Comparison of ENCODE assay signal across 15 cellular contexts in the genomic region with DNA sequence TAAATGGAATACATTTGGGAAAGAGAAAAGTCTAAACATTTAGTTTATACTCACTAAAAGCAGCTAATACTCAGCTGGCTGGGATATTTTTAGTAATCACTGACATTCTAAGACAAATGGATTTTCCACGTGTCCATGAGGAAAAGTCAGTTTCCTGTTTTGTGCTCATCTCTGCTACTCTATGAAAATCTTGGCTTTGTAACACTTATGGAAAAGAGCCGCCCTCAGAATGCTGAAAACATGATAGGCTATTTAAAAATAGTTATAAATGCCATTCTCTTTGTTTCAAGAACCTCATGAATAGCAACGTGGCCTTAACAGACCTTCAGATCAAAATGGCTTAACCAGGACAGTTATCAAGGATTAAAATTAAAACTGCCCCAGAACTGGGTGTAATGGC. TPM values are rescaled to one million over a fixed set of nuclear protein-coding genes. Genes with fewer than 3 reads are reported as not detected.
A peak's percentile ranks its signal among the peaks of the same experiment; 100 is the strongest.
DNase-seq lines count a peak whose midpoint lies in the region; FAIRE-seq and TF ChIP-seq lines count a peak whose summit lies in the region.
"Had no signal": no experiment of that assay in that cellular context is flagged by ENCODE, and none has a peak within 500 bp of the region (broad histone marks: within the 10 kb centered on the region; RNA-seq: fewer than 3 reads in every experiment).

No MANE protein-coding gene starts in this region.

- intact Hi-C loops in kidney (cut with DNase I) = no loop called here

- H3K4me1 ChIP-seq in kidney (ENCODE audit: control insufficient read depth in 1 of 2, insufficient read depth in 1 of 2, low read depth in 1 of 2, low read length in 2 of 2) (no peaks in the 10 kb centered on the region), skeletal muscle satellite cell (ENCODE audit: control insufficient read depth, insufficient read depth, low read length) (peaks cover 25% of the 10 kb centered on the region)

- peak overlapping the region; percentile 67 to 88 for H3K27ac ChIP-seq in kidney (ENCODE audit: low read depth in 2 of 2, low read length in 2 of 2)
- H3K27ac ChIP-seq: KMS-11 had no signal

- H3K9me3 ChIP-seq in kidney (ENCODE audit: control insufficient read depth in 1 of 2, low read length in 2 of 2) (no peaks in the 10 kb centered on the region), skeletal muscle satellite cell (replicated peaks; ENCODE audit: low read length) (peaks cover 3% of the 10 kb centered on the region)

- H3K36me3 ChIP-seq in kidney (ENCODE audit: control insufficient read depth in 1 of 2, insufficient read depth in 2 of 2, low read length in 2 of 2) = peaks cover 22 to 32% of the 10 kb centered on the region in 2 donors
- H3K36me3 ChIP-seq in skeletal muscle satellite cell (ENCODE audit: insufficient read depth, low read length) = peaks cover 77% of the 10 kb centered on the region

- FAIRE-seq in kidney (lab: Jason Lieb, UNC) = peak; percentile 49
- FAIRE-seq: GM18507, small intestine had no signal

- peak; percentile 60 for DNase-seq in COLO829 (ENCODE audit: low spot score)
- DNase-seq in cardiac fibroblast (ENCODE audit: low read depth in 2 of 2) = peak; percentile 54 to 62
- DNase-seq in kidney = no peak
- DNase-seq in NCI-H2107 treated with DMSO at 0.1 percent for 48 hours (lab: John Stamatoyannopoulos, UW; ENCODE audit: unreplicated experiment) = no peak
- no peak for DNase-seq in activated naive CD4-positive, alpha-beta T cell treated with Interleukin-2 at 50 U/mL for 16 hours
- no peak for DNase-seq in 8988T
- no peak for DNase-seq in SW 1271 (lab: John Stamatoyannopoulos, UW)
- DNase-seq: activated naive CD4-positive, alpha-beta T cell treated with anti-CD3 and anti-CD28 coated beads for 36 hours; midbrain; small intestine had no signal

- no peak overlapping the region for H3K4me3 ChIP-seq in cardiac fibroblast (replicated peaks in 1 of 2; ENCODE audit: low read depth in 2 of 2, low read length in 2 of 2)
- H3K4me3 ChIP-seq in kidney (ENCODE audit: low read length in 2 of 2) = no peak overlapping the region
- H3K4me3 ChIP-seq in skeletal muscle satellite cell (ENCODE audit: low read length) = no peak overlapping the region

- no peaks in the 10 kb centered on the region for H3K27me3 ChIP-seq in skeletal muscle satellite cell (ENCODE audit: control insufficient read depth, insufficient read depth, low read length)

- TF ChIP-seq CTCF in cardiac fibroblast (IDR thresholded peaks at IDR 0.05; ENCODE audit: low read depth, low read length) (no peak), kidney (IDR thresholded peaks at IDR 0.05; ENCODE audit: borderline replicate concordance, extremely low read depth, insufficient read depth) (no peak)

- H3K4me2 ChIP-seq in skeletal muscle satellite cell (ENCODE audit: low read length) = no peak overlapping the region
- H3K4me2 ChIP-seq: KMS-11 had no signal

- H3K9ac ChIP-seq in kidney (ENCODE audit: low read length in 2 of 2) (no peak overlapping the region), skeletal muscle satellite cell (ENCODE audit: low read depth, low read length) (peak overlapping the region; percentile 42)
- H3K9ac ChIP-seq: KMS-11 had no signal

RNA-seq across cellular contexts. Expression of gene MRAP, which starts 29.9 kb away (rescaled TPM):
- not detected for total RNA-seq in kidney
- polyA plus RNA-seq in kidney (ENCODE audit: insufficient read depth, low read depth, low replicate concordance) = not detected
- not detected in 2 replicates for total RNA-seq in skeletal muscle satellite cell (2012; rRNA removed)
- total RNA-seq: activated naive CD4-positive, alpha-beta T cell treated with anti-CD3 and anti-CD28 coated beads for 36 hours; Daoy had no signal
- polyA plus RNA-seq: BJ had no signal

RNA-seq across cellular contexts. Expression of gene MIS18A, which starts 49.7 kb away (rescaled TPM):
- total RNA-seq in kidney = 7.0 TPM
- polyA plus RNA-seq in kidney (ENCODE audit: insufficient read depth, low read depth, low replicate concordance) = 6.2 TPM
- 11.4 and 11.7 TPM in 2 replicates for total RNA-seq in skeletal muscle satellite cell (2012; rRNA removed)

Comparison
In these comparisons a context has a peak if more than half of its experiments do, and no peak if none do; other contexts are left out.
1. DNase-seq: peak in COLO829 (single experiment) and cardiac fibroblast (2 of 2); none in kidney (single experiment), NCI-H2107 treated with DMSO at 0.1 percent for 48 hours (single experiment), activated naive CD4-positive, alpha-beta T cell treated with Interleukin-2 at 50 U/mL for 16 hours (single experiment), 8988T (single experiment) and SW 1271 (0 of 2).